ENCODE assay signal across 14 cellular contexts in the genomic region with DNA sequence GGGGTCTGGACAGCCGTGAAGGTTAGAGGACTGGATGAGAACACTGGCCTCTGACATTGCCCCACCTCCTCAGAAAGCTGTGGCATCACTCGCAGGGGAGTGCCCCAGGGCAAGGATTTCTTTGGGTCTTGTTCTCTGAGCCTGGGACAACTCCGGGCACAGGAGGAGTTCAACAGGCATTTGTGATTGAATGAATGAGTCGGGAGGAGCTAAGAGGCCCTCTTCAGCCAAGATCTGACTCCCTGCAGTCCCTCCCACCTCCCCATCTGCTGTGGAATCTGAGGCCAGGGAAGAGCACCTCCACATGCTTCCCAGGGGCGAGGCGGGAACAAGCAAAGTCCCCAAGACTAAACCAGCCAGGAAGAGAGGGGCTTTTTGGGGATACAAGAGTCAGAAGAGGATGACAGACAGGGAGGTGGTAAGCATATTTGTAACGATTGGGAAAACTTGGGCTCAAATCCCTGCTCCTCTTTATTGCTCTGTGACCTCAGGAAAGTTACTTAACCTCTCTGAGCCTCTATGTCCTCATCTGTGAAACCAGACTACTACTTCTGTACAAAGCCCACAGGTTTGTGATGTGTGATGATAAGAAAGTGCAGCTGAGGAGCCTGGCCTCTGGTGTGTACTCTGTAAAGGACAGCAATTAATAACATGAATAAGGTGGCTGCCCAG. TPM values are rescaled to one million over a fixed set of nuclear protein-coding genes. Genes with fewer than 3 reads are reported as not detected.
DNase-seq lines count a peak whose midpoint lies in the region; TF ChIP-seq lines count a peak whose summit lies in the region.
"Had no signal": no experiment of that assay in that cellular context is flagged by ENCODE, and none has a peak within 500 bp of the region (broad histone marks: within the 10 kb centered on the region; RNA-seq: fewer than 3 reads in every experiment).

No MANE protein-coding gene starts in this region.

- H3K4me1 ChIP-seq in neutrophil (ENCODE audit: control insufficient read depth in 1 of 2, insufficient read depth in 1 of 2, low read depth in 1 of 2, low read length in 1 of 2) (peaks cover 96 to 98% of the 10 kb centered on the region in 2 experiments), tibial nerve (peaks cover 0 to 82% (median 18%) of the 10 kb centered on the region in 4 donors), smooth muscle cell (ENCODE audit: low read depth) (peaks cover 31% of the 10 kb centered on the region)

- TF ChIP-seq CTCF in neutrophil (IDR thresholded peaks at IDR 0.05) (no peak), tibial nerve (IDR thresholded peaks at IDR 0.05) (no peak), smooth muscle cell (IDR thresholded peaks at IDR 0.05; ENCODE audit: borderline replicate concordance, insufficient read depth, poor library complexity, severe bottlenecking) (no peak)

- no peak overlapping the region for H3K9ac ChIP-seq in smooth muscle cell (ENCODE audit: low read depth)

- H3K4me3 ChIP-seq in neutrophil (ENCODE audit: low read depth in 1 of 2, low read length in 1 of 2) (no peak overlapping the region), tibial nerve (no peak overlapping the region), smooth muscle cell (no peak overlapping the region)
- H3K4me3 ChIP-seq: hepatocyte had no signal

- no peak overlapping the region for H3K4me2 ChIP-seq in smooth muscle cell
- H3K4me2 ChIP-seq: hepatocyte had no signal

- no peak overlapping the region for H2AFZ ChIP-seq in smooth muscle cell (ENCODE audit: low read depth)
- H2AFZ ChIP-seq: hepatocyte had no signal

- H3F3A ChIP-seq in smooth muscle cell (ENCODE audit: low read depth), result no peaks in the 10 kb centered on the region

- H3K27ac ChIP-seq in neutrophil (peak overlapping the region; percentile 79), tibial nerve (no peak overlapping the region), smooth muscle cell (ENCODE audit: low read depth) (no peak overlapping the region)
- H3K27ac ChIP-seq: C4-2B, hepatocyte had no signal

- TF ChIP-seq EP300 in tibial nerve (IDR thresholded peaks at IDR 0.05), result no peak

- no peaks in the 10 kb centered on the region for H3K9me3 ChIP-seq in neutrophil
- no peaks in the 10 kb centered on the region for H3K9me3 ChIP-seq in tibial nerve
- no peaks in the 10 kb centered on the region for H3K9me3 ChIP-seq in smooth muscle cell (replicated peaks; ENCODE audit: low read depth)

- no peaks in the 10 kb centered on the region for H3K27me3 ChIP-seq in neutrophil
- peaks cover 0 to 2% of the 10 kb centered on the region in 2 donors for H3K27me3 ChIP-seq in tibial nerve
- H3K27me3 ChIP-seq in smooth muscle cell (ENCODE audit: low read depth), result no peaks in the 10 kb centered on the region
- H3K27me3 ChIP-seq: hepatocyte had no signal

- H3K36me3 ChIP-seq in neutrophil, result peaks cover 66% of the 10 kb centered on the region
- no peaks in the 10 kb centered on the region for H3K36me3 ChIP-seq in tibial nerve
- H3K36me3 ChIP-seq in smooth muscle cell (ENCODE audit: low read depth), result no peaks in the 10 kb centered on the region

- TF ChIP-seq POLR2A in tibial nerve (IDR thresholded peaks at IDR 0.05), result no peak

- 60 to 74% methylated on average over 7 of the region's 7 CpGs for WGBS in tibial nerve, 2 donors
- 79% methylated on average over 7 of the region's 7 CpGs for WGBS in smooth muscle cell (ENCODE audit: low lambda C conversion rate)

- no peaks in the 10 kb centered on the region for H3K79me2 ChIP-seq in smooth muscle cell (ENCODE audit: low read depth)

- H4K20me1 ChIP-seq in smooth muscle cell (ENCODE audit: low read depth), result peaks cover 98% of the 10 kb centered on the region

- DNase-seq in DMS79 treated with DMSO at 0.1 percent for 48 hours (lab: John Stamatoyannopoulos, UW), result peak; percentile 24
- DNase-seq in DMS79 (lab: John Stamatoyannopoulos, UW), result no peak
- DNase-seq in NCI-H2171 treated with DMSO at 0.1 percent for 48 hours (lab: John Stamatoyannopoulos, UW), result peak; percentile 71
- DNase-seq in cerebellar cortex (ENCODE audit: low spot score), result peak; percentile 78
- DNase-seq in tibial nerve (ENCODE audit: low spot score in 2 of 2), result no peak
- DNase-seq in activated CD4-positive, alpha-beta T cell treated with anti-CD3 and anti-CD28 coated beads for 4 hours, result no peak
- no peak for DNase-seq in smooth muscle cell (lab: John Stamatoyannopoulos, UW; ENCODE audit: unreplicated experiment)
- DNase-seq: 8988T; amniotic stem cell; midbrain; stimulated activated naive CD8-positive, alpha-beta T cell treated with anti-CD3 and anti-CD28 coated beads, Interleukin-15, amount 100 ng/mL, for 72 hours had no signal

RNA-seq across cellular contexts. Expression of a gene that starts 6.4 kb away (rescaled TPM):
- total RNA-seq in tibial nerve (100 to 1,000 TPM in 1 of 4 donors, 10 to 100 TPM in 3; 50.7 to 133 (median 60.6) TPM), smooth muscle cell (14.2 and 22.0 TPM in 2 replicates)
- 53.9 and 61.2 TPM in 2 replicates for polyA plus RNA-seq in smooth muscle cell

Comparison
In these comparisons a context has a peak if more than half of its experiments do, and no peak if none do; other contexts are left out.
1. DNase-seq: peak in DMS79 treated with DMSO at 0.1 percent for 48 hours (single experiment), NCI-H2171 treated with DMSO at 0.1 percent for 48 hours (single experiment) and cerebellar cortex (single experiment); none in DMS79 (single experiment), tibial nerve (0 of 2), activated CD4-positive, alpha-beta T cell treated with anti-CD3 and anti-CD28 coated beads for 4 hours (0 of 2) and smooth muscle cell (single experiment).